Comparison of ENCODE assay signal across 30 cellular contexts in genomic region chr18:78666666-78667335, GRCh38.
"Had no signal": no experiment of that assay in that cellular context is flagged by ENCODE, and none has a peak within 500 bp of the region (broad histone marks: within the 10 kb centered on the region; RNA-seq: fewer than 3 reads in every experiment).

No MANE protein-coding gene starts in this region.

- H3K9me3 Mint-ChIP-seq: dendritic cell treated with granulocyte-macrophage colony-stimulating factor and Interleukin-4, amounts not matched to agents 40 ng/mL and 50 ng/mL, for 4 days; endodermal cell; naive thymus-derived CD8-positive, alpha-beta T cell; neural crest cell had no signal

- H3K4me1 ChIP-seq: colonic mucosa, gastrocnemius medialis, left lung, lower lobe of right lung, right lobe of liver, testis, tibial artery, upper lobe of left lung, uterus had no signal

- DNase-seq: central memory CD4-positive, alpha-beta T cell; colonic mucosa; effector CD8-positive, alpha-beta T cell; endodermal cell; foreskin fibroblast; gastrocnemius medialis; head of caudate nucleus; left cardiac atrium; left lung; lower lobe of right lung; naive thymus-derived CD8-positive, alpha-beta T cell; nucleus accumbens; ovary; right lobe of liver; small intestine; stimulated activated CD4-positive, alpha-beta T cell treated with anti-CD3 and anti-CD28 coated beads, Interleukin-12 subunit alpha, Interleukin-12 subunit beta, amount 100 ng/mL, for 4 hours; stimulated activated CD4-positive, alpha-beta T cell treated with anti-CD3 and anti-CD28 coated beads, Interleukin-1b, Interleukin-23, amount 100 ng/mL, for 48 hours; stimulated activated CD4-positive, alpha-beta T cell treated with anti-CD3 and anti-CD28 coated beads, Interleukin-4, amount 100 ng/mL, for 1 hour; stimulated activated CD8-positive, alpha-beta memory T cell treated with anti-CD3 and anti-CD28 coated beads, Interleukin-4, amount 100 ng/mL, for 48 hours; stimulated activated naive CD8-positive, alpha-beta T cell treated with anti-CD3 and anti-CD28 coated beads, Interleukin-15, Interleukin-2, amounts not matched to agents 100 U/mL and 50 U/mL, for 24 hours; substantia nigra; testis; tibial artery; upper lobe of left lung; uterus had no signal

- H3K4me3 ChIP-seq: colonic mucosa, gastrocnemius medialis, left lung, lower lobe of right lung, ovary, right lobe of liver, testis, tibial artery, upper lobe of left lung, uterus had no signal

- H3K27me3 ChIP-seq: colonic mucosa, gastrocnemius medialis, ovary, right lobe of liver, testis, tibial artery, upper lobe of left lung, uterus had no signal

- H3K27ac ChIP-seq: colonic mucosa, epithelial cell of prostate, gastrocnemius medialis, left lung, lower lobe of right lung, ovary, right lobe of liver, testis, tibial artery, upper lobe of left lung, uterus had no signal

- ATAC-seq: esophagus mucosa; gastrocnemius medialis; left cardiac atrium; left lung; lower lobe of right lung; naive thymus-derived CD8-positive, alpha-beta T cell; right lobe of liver; stimulated activated naive CD8-positive, alpha-beta T cell treated with anti-CD3 and anti-CD28 coated beads, Interleukin-15, Interleukin-2, amounts not matched to agents 100 U/mL and 50 U/mL, for 24 hours had no signal

- H3K36me3 ChIP-seq: colonic mucosa, gastrocnemius medialis, left lung, lower lobe of right lung, ovary, right lobe of liver, tibial artery, upper lobe of left lung, uterus had no signal

- H3K36me3 Mint-ChIP-seq: naive thymus-derived CD8-positive, alpha-beta T cell had no signal

- H3K4me1 Mint-ChIP-seq: naive thymus-derived CD8-positive, alpha-beta T cell; neural crest cell had no signal

- H3K27ac Mint-ChIP-seq: dendritic cell treated with granulocyte-macrophage colony-stimulating factor and Interleukin-4, amounts not matched to agents 40 ng/mL and 50 ng/mL, for 4 days; endodermal cell; naive thymus-derived CD8-positive, alpha-beta T cell; progenitor cell of endocrine pancreas had no signal

- H3K9me3 ChIP-seq: colonic mucosa, gastrocnemius medialis, left lung, lower lobe of right lung, ovary, right lobe of liver, testis, tibial artery, upper lobe of left lung, uterus had no signal

- H3K4me3 Mint-ChIP-seq: dendritic cell treated with granulocyte-macrophage colony-stimulating factor and Interleukin-4, amounts not matched to agents 40 ng/mL and 50 ng/mL, for 4 days; endodermal cell; naive thymus-derived CD8-positive, alpha-beta T cell; neural crest cell had no signal
